In genomic region chr4:18033111-18034085, GRCh38 we compare ENCODE assay signal across 1 cellular context.
TF ChIP-seq lines count a peak whose summit lies in the region.

No MANE protein-coding gene starts in this region.

TF ChIP-seq in HepG2, 621 proteins besides CTCF, POLR2A, EP300 and RAD21:
- TF ChIP-seq CEBPG (CRISPR knock-in tag; IDR thresholded peaks at IDR 0.05), result no peak
- 0 out of 2 replicates have a peak, but pooled peaks have one; percentile 30 for TF ChIP-seq CEBPB (IDR thresholded peaks at IDR 0.05; ENCODE audit: borderline replicate concordance, low read depth, low read length)
- no peak for TF ChIP-seq NRL (CRISPR knock-in tag; IDR thresholded peaks at IDR 0.05; ENCODE audit: borderline replicate concordance)
